ENCODE assay signal across 10 cellular contexts in the genomic region with DNA sequence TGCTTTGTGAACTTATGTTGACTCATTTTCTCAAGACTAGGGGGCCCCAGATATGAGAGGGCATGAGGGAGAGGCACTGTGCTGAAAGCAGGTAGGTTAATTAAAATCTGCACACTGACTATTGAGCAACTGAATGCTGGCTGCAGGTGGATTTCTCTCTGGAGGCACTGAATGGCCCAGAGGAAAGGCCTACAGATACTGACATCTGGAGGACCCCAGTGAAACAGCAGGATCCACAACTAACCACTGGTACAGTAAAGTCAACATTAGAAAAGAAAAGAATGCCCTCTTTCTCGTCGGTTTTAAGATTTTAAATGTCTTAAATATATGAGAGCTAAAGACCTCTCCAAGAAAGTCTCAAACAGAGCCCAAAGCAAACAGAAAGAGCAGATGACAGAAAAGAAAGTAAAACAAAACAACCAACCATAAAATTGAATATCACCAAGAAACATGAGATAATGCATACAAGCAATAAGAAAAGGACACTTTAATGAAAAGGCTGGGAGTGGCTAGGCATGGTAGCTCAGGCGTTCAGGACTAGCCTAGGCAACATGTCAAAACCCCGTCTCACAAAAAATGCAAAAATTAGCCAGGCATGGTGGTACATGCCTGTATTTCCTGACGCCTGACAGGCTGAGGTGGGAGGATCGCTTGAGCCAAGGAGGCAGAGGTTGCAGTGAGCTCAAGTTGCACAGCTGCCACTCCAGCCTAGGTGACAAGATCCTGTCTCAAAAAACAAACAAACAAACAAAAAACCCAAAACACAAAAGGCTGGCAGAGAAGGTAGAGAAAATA. TPM values are rescaled to one million over a fixed set of nuclear protein-coding genes. Genes with fewer than 3 reads are reported as not detected.
A peak's percentile ranks its signal among the peaks of the same experiment; 100 is the strongest.
DNase-seq lines count a peak whose midpoint lies in the region; ATAC-seq, FAIRE-seq and TF ChIP-seq lines count a peak whose summit lies in the region.
"Had no signal": no experiment of that assay in that cellular context is flagged by ENCODE, and none has a peak within 500 bp of the region (broad histone marks: within the 10 kb centered on the region; RNA-seq: fewer than 3 reads in every experiment).

No MANE protein-coding gene starts in this region.

- no peaks in the 10 kb centered on the region for H3F3A ChIP-seq in GM23338 (replicated peaks; ENCODE audit: low read depth)

- no TSS peak for BruUV-seq in OCI-LY7 (replicated peaks; lab: Mats Ljungman, UMichigan)

- peaks cover 62% of the 10 kb centered on the region for H3K36me3 ChIP-seq in GM23338 (ENCODE audit: insufficient read depth)
- peaks cover 98% of the 10 kb centered on the region for H3K36me3 ChIP-seq in OCI-LY7 (ENCODE audit: insufficient read depth, low read length)
- H3K36me3 ChIP-seq in pancreas: peaks cover 0 to 20% (median 4%) of the 10 kb centered on the region in 3 donors

- CTCF ChIA-PET in OCI-LY7 (lab: Charles Lee; ENCODE audit: unreplicated experiment): no interaction called here

- H3K27ac ChIP-seq in GM23338 (ENCODE audit: low read depth): peak overlapping the region; percentile 79; the same call in 1 of the 2 replicates
- no peak overlapping the region for H3K27ac ChIP-seq in OCI-LY7 (ENCODE audit: low read depth, low read length, poor library complexity, severe bottlenecking)
- no peak overlapping the region for H3K27ac ChIP-seq in pancreas
- H3K27ac ChIP-seq: esophagus muscularis mucosa had no signal

- H3K9me2 ChIP-seq in GM23338 (ENCODE audit: insufficient read depth) (0 out of 2 replicates have a peak, but pooled peaks cover 2% of the 10 kb centered on the region), OCI-LY7 (ENCODE audit: insufficient read depth, low read length) (no peaks in the 10 kb centered on the region)

- no peak for FAIRE-seq in pancreas (lab: Jason Lieb, UNC)
- FAIRE-seq: RCC 7860 had no signal

- peaks cover 17% of the 10 kb centered on the region for H3K4me1 Mint-ChIP-seq in GM23338

- no peaks in the 10 kb centered on the region for H3K4me1 ChIP-seq in GM23338 (ENCODE audit: insufficient read depth)
- H3K4me1 ChIP-seq in OCI-LY7 (ENCODE audit: insufficient read depth, low read length, poor library complexity, severe bottlenecking): no peaks in the 10 kb centered on the region
- H3K4me1 ChIP-seq in pancreas: no peaks in the 10 kb centered on the region
- H3K4me1 ChIP-seq: esophagus muscularis mucosa had no signal

- POLR2A ChIA-PET in OCI-LY7 (lab: Charles Lee): interaction anchor here (1.4 kb wide), 1 partner anchor 15 kb away, joined by 6 read pairs; no protein-coding TSS in a partner anchor

- H3K9me3 ChIP-seq in OCI-LY7 (ENCODE audit: low read length) (no peaks in the 10 kb centered on the region), pancreas (no peaks in the 10 kb centered on the region)
- H3K9me3 ChIP-seq: esophagus muscularis mucosa had no signal

- ATAC-seq in GM23338 (peak; percentile 74), pancreas (peak in 3 of 4 donors; percentile 66 to 71 (median 71)), HG03108 (IDR thresholded peaks at IDR 0.05; ENCODE audit: unreplicated experiment) (no peak), GM19351 (IDR thresholded peaks at IDR 0.05; ENCODE audit: unreplicated experiment) (no peak)
- ATAC-seq: naive thymus-derived CD4-positive, alpha-beta T cell had no signal

- H3K9me3 Mint-ChIP-seq in GM23338: no peaks in the 10 kb centered on the region

- H3K4me3 Mint-ChIP-seq in GM23338: no peak overlapping the region
- H3K4me3 Mint-ChIP-seq: naive thymus-derived CD4-positive, alpha-beta T cell had no signal

- TF ChIP-seq CTCF in GM23338 (conservative IDR thresholded peaks at IDR 0.05; ENCODE audit: low read depth in 2 of 2) (peak; percentile 33 to 58), OCI-LY7 (conservative IDR thresholded peaks at IDR 0.05; ENCODE audit: low read length) (peak; percentile 46; the same call in 1 of the 2 replicates), fibroblast of mammary gland (conservative IDR thresholded peaks at IDR 0.05; ENCODE audit: control insufficient read depth, insufficient read depth, low read depth, low read length) (peak; percentile 29), pancreas (IDR thresholded peaks at IDR 0.05) (no peak)

- peak overlapping the region; percentile 26 for H3K27ac Mint-ChIP-seq in GM23338

- DNase-seq in GM23338 (ENCODE audit: low spot score) (no peak), OCI-LY7 (ENCODE audit: low spot score) (no peak), fibroblast of mammary gland (ENCODE audit: low read depth) (peak; percentile 17), pancreas (no peak), NCI-H524 treated with DMSO at 0.1 percent for 48 hours (lab: John Stamatoyannopoulos, UW) (no peak)
- DNase-seq: naive thymus-derived CD4-positive, alpha-beta T cell had no signal

- H3K4me2 ChIP-seq in GM23338: no peak overlapping the region
- no peak overlapping the region for H3K4me2 ChIP-seq in OCI-LY7 (ENCODE audit: low read length)

- H3K27me3 ChIP-seq in GM23338 (ENCODE audit: insufficient read depth) (no peaks in the 10 kb centered on the region), pancreas (no peaks in the 10 kb centered on the region)
- H3K27me3 ChIP-seq: esophagus muscularis mucosa had no signal

- H2AFZ ChIP-seq in GM23338: no peak overlapping the region
- H2AFZ ChIP-seq in OCI-LY7 (ENCODE audit: low read length): no peak overlapping the region

- no peaks in the 10 kb centered on the region for H3K27me3 Mint-ChIP-seq in GM23338 (ENCODE audit: insufficient read depth, low read depth, poor library complexity)
- H3K27me3 Mint-ChIP-seq: naive thymus-derived CD4-positive, alpha-beta T cell had no signal

- no peak overlapping the region for H3K4me3 ChIP-seq in GM23338
- no peak overlapping the region for H3K4me3 ChIP-seq in OCI-LY7 (ENCODE audit: low read depth, low read length, poor library complexity, severe bottlenecking)
- no peak overlapping the region for H3K4me3 ChIP-seq in fibroblast of mammary gland (ENCODE audit: control insufficient read depth, low read depth, low read length)
- no peak overlapping the region for H3K4me3 ChIP-seq in pancreas
- H3K4me3 ChIP-seq: esophagus muscularis mucosa had no signal

- 0 out of 2 replicates have a peak, but pooled peaks cover 3% of the 10 kb centered on the region for H3K79me2 ChIP-seq in GM23338 (replicated peaks; ENCODE audit: insufficient read depth)
- no peaks in the 10 kb centered on the region for H3K79me2 ChIP-seq in OCI-LY7 (ENCODE audit: insufficient read depth, low read depth, low read length)

- intact Hi-C loops in OCI-LY7 (cut with micrococcal nuclease; ENCODE audit: unreplicated experiment): no loop called here
- intact Hi-C loops in pancreas (cut with DNase I): no loop called here

- H4K20me1 ChIP-seq in GM23338 (replicated peaks; ENCODE audit: insufficient read depth) (peaks cover 8% of the 10 kb centered on the region), OCI-LY7 (ENCODE audit: insufficient read depth, low read length) (no peaks in the 10 kb centered on the region)

- peaks cover 97% of the 10 kb centered on the region for H3K36me3 Mint-ChIP-seq in GM23338 (ENCODE audit: low read depth)

- 79 to 81% methylated on average over 6 of the region's 6 CpGs for WGBS in pancreas, 2 donors

TF ChIP-seq in GM23338, 12 proteins besides CTCF, POLR2A, EP300 and RAD21 (continues in another document):
- TF ChIP-seq, protein P1, sequence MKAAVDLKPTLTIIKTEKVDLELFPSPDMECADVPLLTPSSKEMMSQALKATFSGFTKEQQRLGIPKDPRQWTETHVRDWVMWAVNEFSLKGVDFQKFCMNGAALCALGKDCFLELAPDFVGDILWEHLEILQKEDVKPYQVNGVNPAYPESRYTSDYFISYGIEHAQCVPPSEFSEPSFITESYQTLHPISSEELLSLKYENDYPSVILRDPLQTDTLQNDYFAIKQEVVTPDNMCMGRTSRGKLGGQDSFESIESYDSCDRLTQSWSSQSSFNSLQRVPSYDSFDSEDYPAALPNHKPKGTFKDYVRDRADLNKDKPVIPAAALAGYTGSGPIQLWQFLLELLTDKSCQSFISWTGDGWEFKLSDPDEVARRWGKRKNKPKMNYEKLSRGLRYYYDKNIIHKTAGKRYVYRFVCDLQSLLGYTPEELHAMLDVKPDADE (IDR thresholded peaks at IDR 0.05): no peak
- TF ChIP-seq EZH2 (IDR thresholded peaks at IDR 0.05; ENCODE audit: low read depth, unreplicated experiment) (no peak), NANOG (IDR thresholded peaks at IDR 0.05; ENCODE audit: borderline replicate concordance) (no peak)

RNA-seq across cellular contexts. Expression of a gene that starts 43.3 kb away (rescaled TPM):
- 85.8 and 98.3 TPM in 2 replicates for total RNA-seq in GM23338 (2014; rRNA removed; shearing (Covaris generic))
- 120 and 136 TPM in 2 replicates for polyA plus RNA-seq in GM23338 (2016; fragmentation: Nextera tagmentation; extraction: Ambion mirVana)
- total RNA-seq in OCI-LY7 (2014; rRNA removed; shearing (Covaris generic)): 68.0 and 69.4 TPM in 2 replicates
- 57.7 and 70.6 TPM in 2 replicates for total RNA-seq in OCI-LY7 (2022)
- 10 to 100 TPM; 12.2 to 22.7 (median 19.2) TPM for total RNA-seq in pancreas
- polyA plus RNA-seq in pancreas: 10 to 100 TPM; 19.2 to 34.4 TPM

Comparison
In these comparisons a context has a peak if more than half of its experiments do, and no peak if none do; other contexts are left out.
1. ATAC-seq: peak in GM23338 (single experiment) and pancreas (3 of 4); none in HG03108 (single experiment) and GM19351 (single experiment).
2. CTCF ChIP-seq: peak in GM23338 (2 of 2), OCI-LY7 (single experiment) and fibroblast of mammary gland (single experiment); none in pancreas (0 of 4).